14 cellular contexts compared by ENCODE assay signal in genomic region chr6:157652601-157653363, GRCh38.
DNase-seq lines count a peak whose midpoint lies in the region; TF ChIP-seq lines count a peak whose summit lies in the region.
"Had no signal": no experiment of that assay in that cellular context is flagged by ENCODE, and none has a peak within 500 bp of the region (broad histone marks: within the 10 kb centered on the region; RNA-seq: fewer than 3 reads in every experiment).

No MANE protein-coding gene starts in this region.

- H3K27me3 ChIP-seq in BLaER1 (no peaks in the 10 kb centered on the region), sigmoid colon (no peaks in the 10 kb centered on the region)

- H3K27ac Mint-ChIP-seq in activated naive CD4-positive, alpha-beta T cell treated with anti-CD3 and anti-CD28 coated beads, Interleukin-2, amount 10 ng/mL, durations not matched to agents 7 days and 5 days = no peak overlapping the region

- H3K27me3 Mint-ChIP-seq in activated naive CD4-positive, alpha-beta T cell treated with anti-CD3 and anti-CD28 coated beads, Interleukin-2, amount 10 ng/mL, durations not matched to agents 7 days and 5 days = peaks cover 4% of the 10 kb centered on the region
- H3K27me3 Mint-ChIP-seq: CD4-positive, alpha-beta memory T cell had no signal

- H3K4me1 Mint-ChIP-seq in activated naive CD4-positive, alpha-beta T cell treated with anti-CD3 and anti-CD28 coated beads, Interleukin-2, amount 10 ng/mL, durations not matched to agents 7 days and 5 days = peaks cover 14% of the 10 kb centered on the region

- CTCF ChIA-PET in activated naive CD4-positive, alpha-beta T cell treated with anti-CD3 and anti-CD28 coated beads, Interleukin-2, amount 10 ng/mL, durations not matched to agents 7 days and 5 days (lab: Charles Lee) = interaction anchor here (1.0 kb wide), 1 partner anchor 14 kb away, joined by 3 read pairs; no protein-coding TSS in a partner anchor

- H3K9ac ChIP-seq in BLaER1 = no peak overlapping the region

- H3K27ac ChIP-seq in BLaER1 (0 out of 2 replicates have a peak overlapping the region, but pooled peaks have one; percentile 4), sigmoid colon (no peak overlapping the region)
- H3K27ac ChIP-seq: SK-N-MC had no signal

- no peaks in the 10 kb centered on the region for H3K36me3 ChIP-seq in BLaER1
- H3K36me3 ChIP-seq in sigmoid colon = peaks cover 0 to 6% (median 2%) of the 10 kb centered on the region in 4 donors

- no peaks in the 10 kb centered on the region for H3K9me3 Mint-ChIP-seq in activated naive CD4-positive, alpha-beta T cell treated with anti-CD3 and anti-CD28 coated beads, Interleukin-2, amount 10 ng/mL, durations not matched to agents 7 days and 5 days
- H3K9me3 Mint-ChIP-seq: CD4-positive, alpha-beta memory T cell had no signal

- H3K4me1 ChIP-seq in BLaER1 (peaks cover 35% of the 10 kb centered on the region), sigmoid colon (peaks cover 0 to 15% (median 12%) of the 10 kb centered on the region in 4 donors)

- peak; percentile 85 to 91 for DNase-seq in NCI-H524 (lab: John Stamatoyannopoulos, UW)
- DNase-seq in cerebellar cortex (ENCODE audit: low spot score) = peak; percentile 70
- DNase-seq in sigmoid colon = peak; percentile 41
- DNase-seq in NCI-H187 treated with DMSO at 0.1 percent for 48 hours (lab: John Stamatoyannopoulos, UW) = no peak
- DNase-seq in NCI-H1694 treated with DMSO at 0.1 percent for 48 hours (lab: John Stamatoyannopoulos, UW) = no peak
- no peak for DNase-seq in activated naive CD4-positive, alpha-beta T cell treated with anti-CD3 and anti-CD28 coated beads, Interleukin-2, amount 10 ng/mL, durations not matched to agents 7 days and 5 days
- no peak for DNase-seq in foreskin melanocyte
- DNase-seq: CD4-positive, alpha-beta memory T cell; DMS153; H7; KG1; NCI-H1930 had no signal

- no peak overlapping the region for H3K4me2 ChIP-seq in BLaER1

- TF ChIP-seq POLR2A in sigmoid colon (IDR thresholded peaks at IDR 0.05) = no peak

- intact Hi-C loops in sigmoid colon (cut with DNase I) = no loop called here

- H3K36me3 Mint-ChIP-seq in activated naive CD4-positive, alpha-beta T cell treated with anti-CD3 and anti-CD28 coated beads, Interleukin-2, amount 10 ng/mL, durations not matched to agents 7 days and 5 days = no peaks in the 10 kb centered on the region
- H3K36me3 Mint-ChIP-seq: CD4-positive, alpha-beta memory T cell had no signal

- no peak for TF ChIP-seq CTCF in sigmoid colon (IDR thresholded peaks at IDR 0.05)

- TF ChIP-seq EP300 in sigmoid colon (IDR thresholded peaks at IDR 0.05) = no peak

- 96% methylated on average over 18 of the region's 18 CpGs for WGBS in sigmoid colon, 2 donors

- no peak overlapping the region for H3K4me3 ChIP-seq in BLaER1
- H3K4me3 ChIP-seq in sigmoid colon = no peak overlapping the region
- H3K4me3 ChIP-seq: SK-N-MC had no signal

- H3K4me3 Mint-ChIP-seq in activated naive CD4-positive, alpha-beta T cell treated with anti-CD3 and anti-CD28 coated beads, Interleukin-2, amount 10 ng/mL, durations not matched to agents 7 days and 5 days = no peak overlapping the region
- H3K4me3 Mint-ChIP-seq: CD4-positive, alpha-beta memory T cell had no signal

- H3K9me3 ChIP-seq in BLaER1 (no peaks in the 10 kb centered on the region), sigmoid colon (no peaks in the 10 kb centered on the region)

- H4K20me1 ChIP-seq in BLaER1 = no peaks in the 10 kb centered on the region

Comparison
In these comparisons a context has a peak if more than half of its experiments do, and no peak if none do; other contexts are left out.
1. DNase-seq: peak in NCI-H524 (2 of 2), cerebellar cortex (single experiment) and sigmoid colon (single experiment); none in NCI-H187 treated with DMSO at 0.1 percent for 48 hours (single experiment), NCI-H1694 treated with DMSO at 0.1 percent for 48 hours (single experiment), activated naive CD4-positive, alpha-beta T cell treated with anti-CD3 and anti-CD28 coated beads, Interleukin-2, amount 10 ng/mL, durations not matched to agents 7 days and 5 days (single experiment) and foreskin melanocyte (single experiment).